24 cellular contexts compared by ENCODE assay signal in genomic region chr1:64877598-64877997, GRCh38.
DNase-seq lines count a peak whose midpoint lies in the region; ATAC-seq, FAIRE-seq and TF ChIP-seq lines count a peak whose summit lies in the region.
"Had no signal": no experiment of that assay in that cellular context is flagged by ENCODE, and none has a peak within 500 bp of the region (broad histone marks: within the 10 kb centered on the region; RNA-seq: fewer than 3 reads in every experiment).

No MANE protein-coding gene starts in this region.

- H3K4me3 ChIP-seq in A673 (ENCODE audit: low read depth, low read length, poor library complexity, severe bottlenecking), result no peak overlapping the region
- H3K4me3 ChIP-seq in HepG2 (replicated peaks in 1 of 3; ENCODE audit: insufficient read depth in 1 of 3, low read depth in 2 of 3, low read length in 3 of 3), result no peak overlapping the region
- H3K4me3 ChIP-seq: neural progenitor cell, prostate gland, SJCRH30, transverse colon had no signal

- H3K9ac ChIP-seq in HepG2 (ENCODE audit: insufficient read depth, low read depth, low read length), result no peak overlapping the region
- H3K9ac ChIP-seq: neural progenitor cell had no signal

- TF ChIP-seq RAD21 in HepG2 (CRISPR knock-in tag; IDR thresholded peaks at IDR 0.05), result no peak

- no peak for TF ChIP-seq POLR2A in HepG2 (IDR thresholded peaks at IDR 0.05; ENCODE audit: insufficient read depth in 1 of 2, low read depth in 2 of 2, low read length in 2 of 2)

- CTCF ChIA-PET in A673 (lab: Charles Lee) (no interaction called here), WTC11 (lab: Charles Lee) (interaction anchor here (0.9 to 1.5 kb wide), 4 partner anchors 9 to 143 kb away, joined by 3 to 4 read pairs (median 3); no protein-coding TSS in a partner anchor), HepG2 (lab: Yijun Ruan, JAX; ENCODE audit: low intra/inter-chr PET ratio, low total read pairs) (no interaction called here)

- H3K4me1 Mint-ChIP-seq in T-helper 1 cell treated with Interleukin-12 subunit alpha and Interleukin-12 subunit beta and Interleukin-4 antibody, amounts not matched to agents 30 μg/mL and 1 μg/mL, for 36 hours (ENCODE audit: low read depth), result peaks cover 58% of the 10 kb centered on the region
- H3K4me1 Mint-ChIP-seq in WTC11 (peaks cover 11% of the 10 kb centered on the region), immature natural killer cell (peaks cover 92 to 100% of the 10 kb centered on the region in 2 donors)
- H3K4me1 Mint-ChIP-seq: mesothelial cell of epicardium had no signal

- 100% methylated on average over 1 of the region's 1 CpG for WGBS in HepG2 (ENCODE audit: low lambda C conversion rate)

- TF ChIP-seq EP300 in HepG2 (IDR thresholded peaks at IDR 0.05; ENCODE audit: low read depth in 2 of 2, low read length in 2 of 2), result no peak
- TF ChIP-seq EP300 in HepG2 (CRISPR knock-in tag; IDR thresholded peaks at IDR 0.05; ENCODE audit: borderline replicate concordance), result no peak

- H3K9me3 Mint-ChIP-seq in T-helper 1 cell treated with Interleukin-12 subunit alpha and Interleukin-12 subunit beta and Interleukin-4 antibody, amounts not matched to agents 30 μg/mL and 1 μg/mL, for 36 hours, result no peaks in the 10 kb centered on the region
- H3K9me3 Mint-ChIP-seq in WTC11, result no peaks in the 10 kb centered on the region
- H3K9me3 Mint-ChIP-seq in immature natural killer cell, result no peaks in the 10 kb centered on the region
- H3K9me3 Mint-ChIP-seq: activated B cell treated with CpG ODN at 0.5 μM for 24 hours, mesothelial cell of epicardium, neural progenitor cell had no signal

- H3K9me3 ChIP-seq in A673 (ENCODE audit: low read depth, low read length, poor library complexity, severe bottlenecking) (no peaks in the 10 kb centered on the region), HepG2 (ENCODE audit: low read length) (no peaks in the 10 kb centered on the region)
- H3K9me3 ChIP-seq: prostate gland, SJCRH30, transverse colon had no signal

- H3K36me3 Mint-ChIP-seq in T-helper 1 cell treated with Interleukin-12 subunit alpha and Interleukin-12 subunit beta and Interleukin-4 antibody, amounts not matched to agents 30 μg/mL and 1 μg/mL, for 36 hours (ENCODE audit: low read depth), result peaks cover 57% of the 10 kb centered on the region
- H3K36me3 Mint-ChIP-seq in WTC11 (peaks cover 6% of the 10 kb centered on the region; the same call in 1 of the 2 replicates), immature natural killer cell (peaks cover 34 to 56% (median 40%) of the 10 kb centered on the region in 3 donors)

- ATAC-seq in WTC11 (peak; percentile 62), HepG2 (no peak)
- ATAC-seq: left colon had no signal

- peaks cover 92% of the 10 kb centered on the region for H3K36me3 ChIP-seq in A673 (ENCODE audit: insufficient read depth, low read length, poor library complexity, severe bottlenecking)
- peaks cover 26 to 63% of the 10 kb centered on the region in 2 experiments for H3K36me3 ChIP-seq in HepG2 (replicated peaks in 1 of 2; ENCODE audit: control insufficient read depth in 1 of 2, insufficient read depth in 2 of 2, low read length in 2 of 2)
- H3K36me3 ChIP-seq: neural progenitor cell had no signal

- intact Hi-C loops in A673 (cut with micrococcal nuclease; ENCODE audit: unreplicated experiment), result no loop called here
- intact Hi-C loops in HepG2 (cut with micrococcal nuclease; ENCODE audit: unreplicated experiment), result no loop called here

- FAIRE-seq in HepG2 (lab: Jason Lieb, UNC), result no peak

- H3K27me3 Mint-ChIP-seq in T-helper 1 cell treated with Interleukin-12 subunit alpha and Interleukin-12 subunit beta and Interleukin-4 antibody, amounts not matched to agents 30 μg/mL and 1 μg/mL, for 36 hours (ENCODE audit: low read depth), result no peaks in the 10 kb centered on the region
- H3K27me3 Mint-ChIP-seq in WTC11 (ENCODE audit: low read depth) (no peaks in the 10 kb centered on the region), immature natural killer cell (ENCODE audit: low read depth in 3 of 3) (peaks cover 6 to 31% (median 18%) of the 10 kb centered on the region in 3 donors)
- H3K27me3 Mint-ChIP-seq: activated B cell treated with CpG ODN at 0.5 μM for 24 hours had no signal

- peak overlapping the region; percentile 52 for H3K4me3 Mint-ChIP-seq in T-helper 1 cell treated with Interleukin-12 subunit alpha and Interleukin-12 subunit beta and Interleukin-4 antibody, amounts not matched to agents 30 μg/mL and 1 μg/mL, for 36 hours
- H3K4me3 Mint-ChIP-seq in WTC11 (no peak overlapping the region), immature natural killer cell (peak overlapping the region; percentile 61 to 79 (median 74))
- H3K4me3 Mint-ChIP-seq: activated B cell treated with CpG ODN at 0.5 μM for 24 hours, mesothelial cell of epicardium, neural progenitor cell had no signal

- peak overlapping the region; percentile 58 for H3K27ac Mint-ChIP-seq in T-helper 1 cell treated with Interleukin-12 subunit alpha and Interleukin-12 subunit beta and Interleukin-4 antibody, amounts not matched to agents 30 μg/mL and 1 μg/mL, for 36 hours
- H3K27ac Mint-ChIP-seq in WTC11 (peak overlapping the region; percentile 46; the same call in 1 of the 2 replicates), immature natural killer cell (peak overlapping the region; percentile 82 to 99 (median 92))
- H3K27ac Mint-ChIP-seq: activated B cell treated with CpG ODN at 0.5 μM for 24 hours, mesothelial cell of epicardium, neural progenitor cell had no signal

- H3K27ac ChIP-seq in A673 (ENCODE audit: low read depth, low read length, poor library complexity, severe bottlenecking) (peak overlapping the region; percentile 17), HepG2 (ENCODE audit: extremely low read length, insufficient read depth, low read length) (no peak overlapping the region)
- H3K27ac ChIP-seq: 22Rv1, neural progenitor cell, prostate gland, SJCRH30, transverse colon had no signal

- H3K4me1 ChIP-seq in A673 (ENCODE audit: insufficient read depth, low read length, poor library complexity, severe bottlenecking), result peaks cover 5% of the 10 kb centered on the region
- 0 out of 2 replicates have a peak, but pooled peaks cover 5% of the 10 kb centered on the region for H3K4me1 ChIP-seq in HepG2 (ENCODE audit: insufficient read depth, low read length)
- H3K4me1 ChIP-seq: neural progenitor cell, prostate gland, SJCRH30 had no signal

- no peak overlapping the region for H2AFZ ChIP-seq in HepG2 (ENCODE audit: low read length)
- H2AFZ ChIP-seq: neural progenitor cell had no signal

- H4K20me1 ChIP-seq in HepG2 (ENCODE audit: insufficient read depth, low read length), result no peaks in the 10 kb centered on the region

- DNase-seq in T-helper 1 cell, result no peak
- DNase-seq in A673 (ENCODE audit: low spot score), result no peak
- DNase-seq in WTC11 (ENCODE audit: low spot score), result no peak
- no peak for DNase-seq in immature natural killer cell
- no peak for DNase-seq in HepG2 (ENCODE audit: low spot score)
- no peak for DNase-seq in H4 (ENCODE audit: low spot score)
- no peak for DNase-seq in anterior cingulate cortex (lab: John Stamatoyannopoulos, UW)
- DNase-seq: activated B cell treated with CpG ODN at 0.5 μM for 24 hours; AML-193; Calu3; EL; H7; left colon; NCI-H2029; NCI-H345; SJCRH30; stimulated activated CD4-positive, alpha-beta T cell treated with anti-CD3 and anti-CD28 coated beads, Interleukin-1b, Interleukin-23, amount 100 ng/mL, for 48 hours; stimulated activated naive CD4-positive, alpha-beta T cell treated with Interleukin-2 at 50 U/mL for 16 hours; transverse colon had no signal

- H3K4me2 ChIP-seq in HepG2 (ENCODE audit: low read depth, low read length), result no peak overlapping the region
- H3K4me2 ChIP-seq: neural progenitor cell had no signal

- H3K27me3 ChIP-seq in A673 (replicated peaks; ENCODE audit: insufficient read depth, low read depth, low read length, poor library complexity) (no peaks in the 10 kb centered on the region), HepG2 (ENCODE audit: control insufficient read depth in 1 of 2, insufficient read depth in 2 of 2, low read length in 2 of 2) (no peaks in the 10 kb centered on the region)
- H3K27me3 ChIP-seq: neural progenitor cell, SJCRH30, transverse colon had no signal

- BruUV-seq in A673 (replicated peaks; lab: Mats Ljungman, UMichigan) (TSS peak; percentile 4), HepG2 (replicated peaks; lab: Mats Ljungman, UMichigan) (no TSS peak)

- no peaks in the 10 kb centered on the region for H3K79me2 ChIP-seq in HepG2 (ENCODE audit: insufficient read depth, low read length)

- no peak for TF ChIP-seq CTCF in A673 (conservative IDR thresholded peaks at IDR 0.05; ENCODE audit: low read depth, low read length)
- TF ChIP-seq CTCF in WTC11 (IDR thresholded peaks at IDR 0.05), result no peak
- TF ChIP-seq CTCF in HepG2 (CRISPR knock-in tag; IDR thresholded peaks at IDR 0.05), result no peak

- POLR2A ChIA-PET in A673 (lab: Charles Lee; ENCODE audit: low non-redundant PET), result no interaction called here
- POLR2A ChIA-PET in WTC11 (lab: Charles Lee), result interaction anchor here (1.1 kb wide), 1 partner anchor 88 kb away, joined by 3 read pairs; no protein-coding TSS in a partner anchor
- POLR2A ChIA-PET in HepG2 (lab: Yijun Ruan, JAX), result no interaction called here

- in situ Hi-C loops in HepG2 (cut with HindIII; ENCODE audit: extremely low pct_ligation_motif_present, low pct_unique_long_range_greater_than_20kb), result no loop called here

TF ChIP-seq in WTC11, 78 proteins besides CTCF, POLR2A, EP300 and RAD21 (continues in another document):
- TF ChIP-seq USF1 (CRISPR knock-in tag; IDR thresholded peaks at IDR 0.05), result no peak
- no peak for TF ChIP-seq SMAD4 (CRISPR knock-in tag; IDR thresholded peaks at IDR 0.05)

TF ChIP-seq in HepG2, 621 proteins besides CTCF, POLR2A, EP300 and RAD21 (continues in another document):
- TF ChIP-seq POLR2AphosphoS2 (IDR thresholded peaks at IDR 0.05; ENCODE audit: low read depth, low read length), result no peak
- TF ChIP-seq HES4 (CRISPR knock-in tag; IDR thresholded peaks at IDR 0.05; ENCODE audit: borderline replicate concordance), result no peak
- no peak for TF ChIP-seq SOX13 (IDR thresholded peaks at IDR 0.05)
- no peak for TF ChIP-seq SOX13 (CRISPR knock-in tag; conservative IDR thresholded peaks at IDR 0.05 in 1 of 2, IDR thresholded peaks at IDR 0.05 in 1 of 2)
- no peak for TF ChIP-seq FOXJ3 (CRISPR knock-in tag; IDR thresholded peaks at IDR 0.05; ENCODE audit: borderline replicate concordance)
- no peak for TF ChIP-seq ZNF431 (CRISPR knock-in tag; IDR thresholded peaks at IDR 0.05; ENCODE audit: borderline replicate concordance, low read depth)
- no peak for TF ChIP-seq MLX (CRISPR knock-in tag; IDR thresholded peaks at IDR 0.05)
- TF ChIP-seq MBNL3 (CRISPR knock-in tag; conservative IDR thresholded peaks at IDR 0.05), result no peak
